In the genomic region with DNA sequence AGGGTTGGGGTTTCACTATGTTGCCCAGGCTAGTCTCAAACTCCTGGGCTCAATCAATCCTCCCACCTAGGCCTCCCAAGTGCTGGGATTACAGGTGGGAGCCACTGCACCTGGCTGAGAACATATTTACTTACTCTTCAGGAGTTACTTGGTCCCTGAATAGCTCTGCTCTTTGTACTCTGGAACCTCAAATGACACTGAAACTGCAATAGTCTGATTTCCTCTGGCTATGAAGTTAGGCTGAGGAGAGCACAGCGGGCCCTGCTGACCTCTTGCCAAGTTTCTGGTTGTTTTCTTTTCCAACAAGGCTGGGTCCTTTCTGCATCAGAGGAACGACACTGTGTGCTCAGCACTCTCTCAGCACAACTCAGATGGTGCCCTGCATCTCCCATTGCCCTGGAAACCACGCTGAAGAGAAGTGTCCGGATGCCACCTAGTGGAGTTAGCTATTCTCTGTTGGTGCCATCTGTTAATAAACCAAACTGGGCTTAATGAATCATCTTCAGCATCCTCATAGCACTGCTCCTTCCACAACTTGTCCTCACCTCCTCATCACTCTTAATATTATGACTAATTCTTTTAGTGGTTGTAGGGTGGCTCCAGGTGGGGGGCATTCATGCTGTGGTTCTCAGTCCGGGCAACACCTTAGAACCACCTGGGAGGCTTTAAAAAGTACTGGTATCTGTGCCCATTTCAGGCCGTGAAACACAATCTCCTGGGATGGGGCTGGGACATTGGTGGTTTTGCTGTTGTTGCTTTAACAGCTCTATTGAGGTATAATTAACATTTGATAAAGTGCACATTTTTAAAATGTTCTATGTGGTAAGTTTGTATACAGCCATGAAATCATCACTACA, we compare ENCODE assay signal across 8 cellular contexts. TPM values are rescaled to one million over a fixed set of nuclear protein-coding genes. Genes with fewer than 3 reads are reported as not detected.
DNase-seq lines count a peak whose midpoint lies in the region; ATAC-seq, FAIRE-seq and TF ChIP-seq lines count a peak whose summit lies in the region.

No MANE protein-coding gene starts in this region.

- H3F3A ChIP-seq in GM23248 (ENCODE audit: insufficient read depth): no peaks in the 10 kb centered on the region; the same call in 1 of the 2 replicates

- 36 to 39% methylated on average over 5 to 6 of the region's 6 CpGs for WGBS in GM23248 (ENCODE audit: low coverage in 1 of 2, low lambda C conversion rate in 2 of 2, missing lambda C conversion rate in 2 of 2), 2 experiments

- peak; percentile 96 for ATAC-seq in activated T-helper 17 cell treated with anti-CD3 and anti-CD28 coated beads, Interleukin-2, amount 50 U/mL, for 72 hours (replicated peaks)

- H3K27me3 ChIP-seq in GM23248 (replicated peaks; ENCODE audit: insufficient read depth) (no peaks in the 10 kb centered on the region), KMS-11 (ENCODE audit: insufficient read depth, low read depth) (no peaks in the 10 kb centered on the region), parathyroid adenoma (ENCODE audit: control insufficient read depth, insufficient read depth, low read length) (no peaks in the 10 kb centered on the region)

- H3K4me3 ChIP-seq in GM23248 (no peak overlapping the region), KMS-11 (IDR thresholded peaks at IDR 0.05; ENCODE audit: insufficient read depth, low read depth, low read length) (no peak overlapping the region), parathyroid adenoma (ENCODE audit: low read depth, low read length) (no peak overlapping the region)

- in situ Hi-C loops in GM23248 (cut with MboI): no loop called here

- H3K9me3 ChIP-seq in GM23248 (ENCODE audit: low read depth) (no peaks in the 10 kb centered on the region), parathyroid adenoma (ENCODE audit: control insufficient read depth, low read length) (no peaks in the 10 kb centered on the region)

- H3K4me1 Mint-ChIP-seq in activated T-helper 17 cell treated with anti-CD3 and anti-CD28 coated beads, Interleukin-2, amount 50 U/mL, for 72 hours: peaks cover 5% of the 10 kb centered on the region
- H3K4me1 Mint-ChIP-seq in mesothelial cell of epicardium: peaks cover 6% of the 10 kb centered on the region

- H2AFZ ChIP-seq in GM23248 (no peak overlapping the region), KMS-11 (ENCODE audit: low read depth) (peak overlapping the region; percentile 18; the same call in 1 of the 2 replicates), parathyroid adenoma (peak overlapping the region; percentile 82)

- H3K27ac ChIP-seq in GM23248: no peak overlapping the region
- peak overlapping the region; percentile 67 for H3K27ac ChIP-seq in KMS-11
- H3K27ac ChIP-seq in parathyroid adenoma: peak overlapping the region; percentile 89

- H3K4me3 Mint-ChIP-seq in activated T-helper 17 cell treated with anti-CD3 and anti-CD28 coated beads, Interleukin-2, amount 50 U/mL, for 72 hours: no peak overlapping the region
- H3K4me3 Mint-ChIP-seq in mesothelial cell of epicardium: no peak overlapping the region

- no peak overlapping the region for H3K27ac Mint-ChIP-seq in activated T-helper 17 cell treated with anti-CD3 and anti-CD28 coated beads, Interleukin-2, amount 50 U/mL, for 72 hours
- no peak overlapping the region for H3K27ac Mint-ChIP-seq in mesothelial cell of epicardium

- no peaks in the 10 kb centered on the region for H3K36me3 ChIP-seq in GM23248 (ENCODE audit: low read depth)
- no peaks in the 10 kb centered on the region for H3K36me3 ChIP-seq in KMS-11 (ENCODE audit: insufficient read depth)
- H3K36me3 ChIP-seq in parathyroid adenoma (ENCODE audit: control insufficient read depth, insufficient read depth, low read length): no peaks in the 10 kb centered on the region

- H3K4me2 ChIP-seq in GM23248 (ENCODE audit: unreplicated experiment) (no peak overlapping the region), KMS-11 (peak overlapping the region; percentile 43), parathyroid adenoma (ENCODE audit: low read length) (no peak overlapping the region)

- peak; percentile 71 for FAIRE-seq in RCC 7860 (lab: Jason Lieb, UNC)

- H3K9me3 Mint-ChIP-seq in activated T-helper 17 cell treated with anti-CD3 and anti-CD28 coated beads, Interleukin-2, amount 50 U/mL, for 72 hours: no peaks in the 10 kb centered on the region
- peaks cover 3% of the 10 kb centered on the region for H3K9me3 Mint-ChIP-seq in mesothelial cell of epicardium

- TF ChIP-seq CTCF in KMS-11 (conservative IDR thresholded peaks at IDR 0.05; ENCODE audit: low read depth, low read length) (peak; percentile 90), parathyroid adenoma (IDR thresholded peaks at IDR 0.05) (peak; percentile 82), mesothelial cell of epicardium (IDR thresholded peaks at IDR 0.05; ENCODE audit: unreplicated experiment) (no peak)

- no peaks in the 10 kb centered on the region for H3K9me2 ChIP-seq in GM23248 (ENCODE audit: insufficient read depth)

- H4K20me1 ChIP-seq in GM23248 (ENCODE audit: insufficient read depth): no peaks in the 10 kb centered on the region
- no peaks in the 10 kb centered on the region for H4K20me1 ChIP-seq in KMS-11 (ENCODE audit: insufficient read depth)

- H3K79me2 ChIP-seq in GM23248 (ENCODE audit: insufficient read depth) (no peaks in the 10 kb centered on the region), KMS-11 (ENCODE audit: insufficient read depth, low read depth) (no peaks in the 10 kb centered on the region), parathyroid adenoma (no peaks in the 10 kb centered on the region)

- H3K36me3 Mint-ChIP-seq in activated T-helper 17 cell treated with anti-CD3 and anti-CD28 coated beads, Interleukin-2, amount 50 U/mL, for 72 hours (ENCODE audit: low read depth): no peaks in the 10 kb centered on the region
- H3K36me3 Mint-ChIP-seq in mesothelial cell of epicardium: no peaks in the 10 kb centered on the region

- H3K27me3 Mint-ChIP-seq in activated T-helper 17 cell treated with anti-CD3 and anti-CD28 coated beads, Interleukin-2, amount 50 U/mL, for 72 hours: no peaks in the 10 kb centered on the region
- H3K27me3 Mint-ChIP-seq in mesothelial cell of epicardium (ENCODE audit: low read depth): no peaks in the 10 kb centered on the region

- DNase-seq in GM04504 (ENCODE audit: low read depth) (peak; percentile 68), GM23248 (peak; percentile 92), RCC 7860 (ENCODE audit: low spot score) (peak; percentile 76), germinal center (ENCODE audit: low spot score) (peak; percentile 70), mesothelial cell of epicardium (ENCODE audit: low spot score in 2 of 2, unreplicated experiment in 2 of 2) (no peak)

- H3K9ac ChIP-seq in GM23248 (no peak overlapping the region), KMS-11 (no peak overlapping the region; the same call in 1 of the 2 replicates), parathyroid adenoma (no peak overlapping the region)

- no peaks in the 10 kb centered on the region for H3K4me1 ChIP-seq in GM23248 (ENCODE audit: insufficient read depth)
- peaks cover 92% of the 10 kb centered on the region for H3K4me1 ChIP-seq in KMS-11 (ENCODE audit: low read depth, poor library complexity, severe bottlenecking)
- peaks cover 6% of the 10 kb centered on the region for H3K4me1 ChIP-seq in parathyroid adenoma

RNA-seq across cellular contexts. Expression of a gene that starts 8.2 kb away (rescaled TPM):
- not detected in 2 replicates for total RNA-seq in GM23248 (2014; rRNA removed; shearing (Covaris generic))
- polyA plus RNA-seq in GM23248 (2016; fragmentation: Nextera tagmentation; extraction: Ambion mirVana): 0.25 and 0.39 TPM in 2 replicates
- not detected for total RNA-seq in activated T-helper 17 cell treated with anti-CD3 and anti-CD28 coated beads, Interleukin-2, amount 50 U/mL, for 72 hours
- not detected in 3 replicates for total RNA-seq in mesothelial cell of epicardium

RNA-seq across cellular contexts. Expression of a gene that starts 57.4 kb away (rescaled TPM):
- total RNA-seq in GM23248 (2014; rRNA removed; shearing (Covaris generic)): 12.6 and 16.2 TPM in 2 replicates
- polyA plus RNA-seq in GM23248 (2016; fragmentation: Nextera tagmentation; extraction: Ambion mirVana): 24.1 and 24.7 TPM in 2 replicates
- total RNA-seq in activated T-helper 17 cell treated with anti-CD3 and anti-CD28 coated beads, Interleukin-2, amount 50 U/mL, for 72 hours: 10 to 100 TPM; 23.1 to 24.3 TPM
- 25.3 to 28.5 TPM (median 26.3 TPM) in 3 replicates for total RNA-seq in mesothelial cell of epicardium

Comparison
In these comparisons a context has a peak if more than half of its experiments do, and no peak if none do; other contexts are left out.
1. DNase-seq: peak in GM04504 (single experiment), GM23248 (single experiment), RCC 7860 (single experiment) and germinal center (single experiment); none in mesothelial cell of epicardium (0 of 2).